8 cellular contexts compared by ENCODE assay signal in genomic region chr6:90297124-90297865, GRCh38. TPM values are rescaled to one million over a fixed set of nuclear protein-coding genes. Genes with fewer than 3 reads are reported as not detected.
A peak's percentile ranks its signal among the peaks of the same experiment; 100 is the strongest.
DNase-seq lines count a peak whose midpoint lies in the region; ATAC-seq and TF ChIP-seq lines count a peak whose summit lies in the region.

No MANE protein-coding gene starts in this region.

- POLR2A ChIA-PET in WTC11 (lab: Charles Lee) = interaction anchor here (0.6 kb wide), 1 partner anchor 63 kb away, joined by 3 read pairs; no protein-coding TSS in a partner anchor

- DNase-seq in WTC11 (ENCODE audit: low spot score) (no peak), hepatocyte (ENCODE audit: low spot score) (no peak), NCI-H510A treated with DMSO at 0.1 percent for 48 hours (lab: John Stamatoyannopoulos, UW) (no peak), hippocampal formation (lab: John Stamatoyannopoulos, UW) (no peak), SHP77 treated with DMSO at 0.1 percent for 48 hours (lab: John Stamatoyannopoulos, UW) (no peak)

- peaks cover 2% of the 10 kb centered on the region for H3K79me2 ChIP-seq in hepatocyte

- no peaks in the 10 kb centered on the region for H3K9me2 ChIP-seq in hepatocyte (replicated peaks; ENCODE audit: insufficient read depth)

- H3K27me3 Mint-ChIP-seq in WTC11 (ENCODE audit: low read depth) = peaks cover 49% of the 10 kb centered on the region

- H3K36me3 ChIP-seq in hepatocyte (replicated peaks; ENCODE audit: insufficient read depth, low read depth) = no peaks in the 10 kb centered on the region

- peaks cover 36% of the 10 kb centered on the region for H3K4me1 Mint-ChIP-seq in WTC11

- no peaks in the 10 kb centered on the region for H3K9me3 ChIP-seq in hepatocyte (ENCODE audit: low read depth)

- H3K27ac ChIP-seq in hepatocyte (peak overlapping the region; percentile 61), skin epidermis (peak overlapping the region in 16 of 21 experiments; percentile 22 to 92 (median 76))

- H4K20me1 ChIP-seq in hepatocyte (ENCODE audit: insufficient read depth, poor library complexity, severe bottlenecking) = no peaks in the 10 kb centered on the region

- H3K36me3 Mint-ChIP-seq in WTC11 = no peaks in the 10 kb centered on the region

- TF ChIP-seq CTCF in WTC11 (IDR thresholded peaks at IDR 0.05) = no peak
- no peak for TF ChIP-seq CTCF in hepatocyte (IDR thresholded peaks at IDR 0.05; ENCODE audit: poor library complexity)

- CTCF ChIA-PET in WTC11 (lab: Charles Lee) = interaction anchor here (1.0 to 4.3 kb wide), 7 partner anchors 10 to 357 kb away, joined by 3 to 25 read pairs (median 11); no protein-coding TSS in a partner anchor

- peak overlapping the region; percentile 61 for H2AFZ ChIP-seq in hepatocyte

- H3K4me2 ChIP-seq in hepatocyte = peak overlapping the region; percentile 95

- peaks cover 50% of the 10 kb centered on the region for H3K27me3 ChIP-seq in hepatocyte

- WGBS in hepatocyte (ENCODE audit: low lambda C conversion rate, missing lambda C conversion rate) = 27% methylated on average over 16 of the region's 30 CpGs

- peak; percentile 5 for ATAC-seq in HG02885 (IDR thresholded peaks at IDR 0.05; ENCODE audit: poor library complexity, unreplicated experiment)
- ATAC-seq in WTC11 = no peak; the same call in 1 of the 2 replicates
- ATAC-seq in GM21367 (IDR thresholded peaks at IDR 0.05; ENCODE audit: unreplicated experiment) = no peak

- no peak overlapping the region for H3K27ac Mint-ChIP-seq in WTC11

- H3K4me3 ChIP-seq in hepatocyte = peak overlapping the region; percentile 25
- H3K4me3 ChIP-seq in skin epidermis = peak overlapping the region; percentile 55 to 91 (median 73)

- no peaks in the 10 kb centered on the region for H3K9me3 Mint-ChIP-seq in WTC11

- H3K4me3 Mint-ChIP-seq in WTC11 = peak overlapping the region; percentile 68

- H3K4me1 ChIP-seq in hepatocyte (ENCODE audit: insufficient read depth) = no peaks in the 10 kb centered on the region

TF ChIP-seq in WTC11, 78 proteins besides CTCF, POLR2A, EP300 and RAD21 (continues in another document):
- peak; percentile 45; the same call in 1 of the 2 replicates for TF ChIP-seq FOXP1 (CRISPR knock-in tag; IDR thresholded peaks at IDR 0.05; ENCODE audit: borderline replicate concordance)
- TF ChIP-seq PRRX2 (CRISPR knock-in tag; IDR thresholded peaks at IDR 0.05) = no peak
- TF ChIP-seq RORB (CRISPR knock-in tag; IDR thresholded peaks at IDR 0.05) = no peak
- no peak for TF ChIP-seq NR3C1 (CRISPR knock-in tag; conservative IDR thresholded peaks at IDR 0.05; ENCODE audit: low read depth)
- TF ChIP-seq, protein P1, sequence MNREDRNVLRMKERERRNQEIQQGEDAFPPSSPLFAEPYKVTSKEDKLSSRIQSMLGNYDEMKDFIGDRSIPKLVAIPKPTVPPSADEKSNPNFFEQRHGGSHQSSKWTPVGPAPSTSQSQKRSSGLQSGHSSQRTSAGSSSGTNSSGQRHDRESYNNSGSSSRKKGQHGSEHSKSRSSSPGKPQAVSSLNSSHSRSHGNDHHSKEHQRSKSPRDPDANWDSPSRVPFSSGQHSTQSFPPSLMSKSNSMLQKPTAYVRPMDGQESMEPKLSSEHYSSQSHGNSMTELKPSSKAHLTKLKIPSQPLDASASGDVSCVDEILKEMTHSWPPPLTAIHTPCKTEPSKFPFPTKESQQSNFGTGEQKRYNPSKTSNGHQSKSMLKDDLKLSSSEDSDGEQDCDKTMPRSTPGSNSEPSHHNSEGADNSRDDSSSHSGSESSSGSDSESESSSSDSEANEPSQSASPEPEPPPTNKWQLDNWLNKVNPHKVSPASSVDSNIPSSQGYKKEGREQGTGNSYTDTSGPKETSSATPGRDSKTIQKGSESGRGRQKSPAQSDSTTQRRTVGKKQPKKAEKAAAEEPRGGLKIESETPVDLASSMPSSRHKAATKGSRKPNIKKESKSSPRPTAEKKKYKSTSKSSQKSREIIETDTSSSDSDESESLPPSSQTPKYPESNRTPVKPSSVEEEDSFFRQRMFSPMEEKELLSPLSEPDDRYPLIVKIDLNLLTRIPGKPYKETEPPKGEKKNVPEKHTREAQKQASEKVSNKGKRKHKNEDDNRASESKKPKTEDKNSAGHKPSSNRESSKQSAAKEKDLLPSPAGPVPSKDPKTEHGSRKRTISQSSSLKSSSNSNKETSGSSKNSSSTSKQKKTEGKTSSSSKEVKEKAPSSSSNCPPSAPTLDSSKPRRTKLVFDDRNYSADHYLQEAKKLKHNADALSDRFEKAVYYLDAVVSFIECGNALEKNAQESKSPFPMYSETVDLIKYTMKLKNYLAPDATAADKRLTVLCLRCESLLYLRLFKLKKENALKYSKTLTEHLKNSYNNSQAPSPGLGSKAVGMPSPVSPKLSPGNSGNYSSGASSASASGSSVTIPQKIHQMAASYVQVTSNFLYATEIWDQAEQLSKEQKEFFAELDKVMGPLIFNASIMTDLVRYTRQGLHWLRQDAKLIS (CRISPR knock-in tag; IDR thresholded peaks at IDR 0.05; ENCODE audit: borderline replicate concordance) = no peak
- TF ChIP-seq, protein P2, sequence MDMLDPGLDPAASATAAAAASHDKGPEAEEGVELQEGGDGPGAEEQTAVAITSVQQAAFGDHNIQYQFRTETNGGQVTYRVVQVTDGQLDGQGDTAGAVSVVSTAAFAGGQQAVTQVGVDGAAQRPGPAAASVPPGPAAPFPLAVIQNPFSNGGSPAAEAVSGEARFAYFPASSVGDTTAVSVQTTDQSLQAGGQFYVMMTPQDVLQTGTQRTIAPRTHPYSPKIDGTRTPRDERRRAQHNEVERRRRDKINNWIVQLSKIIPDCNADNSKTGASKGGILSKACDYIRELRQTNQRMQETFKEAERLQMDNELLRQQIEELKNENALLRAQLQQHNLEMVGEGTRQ (CRISPR knock-in tag; IDR thresholded peaks at IDR 0.05) = 0 out of 2 replicates have a peak, but pooled peaks have one; percentile 8
- TF ChIP-seq, protein P3, sequence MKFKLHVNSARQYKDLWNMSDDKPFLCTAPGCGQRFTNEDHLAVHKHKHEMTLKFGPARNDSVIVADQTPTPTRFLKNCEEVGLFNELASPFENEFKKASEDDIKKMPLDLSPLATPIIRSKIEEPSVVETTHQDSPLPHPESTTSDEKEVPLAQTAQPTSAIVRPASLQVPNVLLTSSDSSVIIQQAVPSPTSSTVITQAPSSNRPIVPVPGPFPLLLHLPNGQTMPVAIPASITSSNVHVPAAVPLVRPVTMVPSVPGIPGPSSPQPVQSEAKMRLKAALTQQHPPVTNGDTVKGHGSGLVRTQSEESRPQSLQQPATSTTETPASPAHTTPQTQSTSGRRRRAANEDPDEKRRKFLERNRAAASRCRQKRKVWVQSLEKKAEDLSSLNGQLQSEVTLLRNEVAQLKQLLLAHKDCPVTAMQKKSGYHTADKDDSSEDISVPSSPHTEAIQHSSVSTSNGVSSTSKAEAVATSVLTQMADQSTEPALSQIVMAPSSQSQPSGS (CRISPR knock-in tag; IDR thresholded peaks at IDR 0.05; ENCODE audit: borderline replicate concordance, low read depth) = no peak
- TF ChIP-seq GRHL2 (CRISPR knock-in tag; IDR thresholded peaks at IDR 0.05; ENCODE audit: insufficient replicate concordance, severe bottlenecking) = no peak
- TF ChIP-seq SP1 (CRISPR knock-in tag; conservative IDR thresholded peaks at IDR 0.05) = no peak
- no peak for TF ChIP-seq MLX (CRISPR knock-in tag; IDR thresholded peaks at IDR 0.05)
- no peak for TF ChIP-seq IRF2 (CRISPR knock-in tag; IDR thresholded peaks at IDR 0.05; ENCODE audit: borderline replicate concordance, low read depth)
- TF ChIP-seq PRDM15 (CRISPR knock-in tag; IDR thresholded peaks at IDR 0.05) = no peak
- 0 out of 2 replicates have a peak, but pooled peaks have one; percentile 68 for TF ChIP-seq TP53 (CRISPR knock-in tag; IDR thresholded peaks at IDR 0.05)
- TF ChIP-seq ZNF263 (CRISPR knock-in tag; IDR thresholded peaks at IDR 0.05; ENCODE audit: low read depth) = no peak
- no peak for TF ChIP-seq NFATC4 (CRISPR knock-in tag; IDR thresholded peaks at IDR 0.05)
- no peak for TF ChIP-seq MYBL2 (CRISPR knock-in tag; IDR thresholded peaks at IDR 0.05)
- no peak for TF ChIP-seq ATF1 (CRISPR knock-in tag; IDR thresholded peaks at IDR 0.05)
- TF ChIP-seq OVOL2 (CRISPR knock-in tag; IDR thresholded peaks at IDR 0.05; ENCODE audit: borderline replicate concordance) = no peak
- TF ChIP-seq HMGA2 (CRISPR knock-in tag; IDR thresholded peaks at IDR 0.05) = no peak
- TF ChIP-seq RELA (CRISPR knock-in tag; IDR thresholded peaks at IDR 0.05; ENCODE audit: borderline replicate concordance) = no peak

RNA-seq across cellular contexts. Expression of gene BACH2, which starts 0.7 kb away (rescaled TPM):
- total RNA-seq in WTC11 (2021) (3.9 to 5.9 TPM (median 4.5 TPM) in 3 replicates), hepatocyte (2.3 and 7.1 TPM in 2 replicates)
- 2.6 and 3.5 TPM in 2 replicates for polyA plus RNA-seq in hepatocyte
